1 cellular context compared by ENCODE assay signal in the genomic region with DNA sequence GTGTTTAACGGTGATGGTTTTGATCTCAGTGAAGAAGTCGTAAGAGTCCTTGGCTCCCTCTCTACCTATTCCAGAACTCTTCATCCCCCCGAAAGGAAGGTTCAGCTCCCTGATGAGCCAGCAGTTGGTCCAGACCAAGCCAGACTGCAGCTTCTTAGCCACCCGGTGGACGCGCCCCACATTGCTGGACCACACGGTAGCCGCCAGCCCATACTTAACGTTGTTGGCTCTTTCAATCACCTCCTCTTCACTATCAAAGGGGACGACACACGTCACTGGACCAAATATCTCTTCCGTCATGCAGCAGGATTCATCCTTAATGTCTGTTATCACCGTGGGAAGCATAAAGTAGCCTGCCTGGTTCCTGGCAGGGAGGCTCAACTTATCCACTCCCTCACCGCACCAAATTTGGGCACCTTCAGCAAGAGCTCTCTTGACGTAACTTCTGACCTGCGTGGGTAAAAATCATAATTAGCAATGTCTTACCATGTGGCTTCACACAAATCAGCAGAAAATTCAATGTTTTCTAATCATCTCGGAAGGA.
A peak's percentile ranks its signal among the peaks of the same experiment; 100 is the strongest.
TF ChIP-seq lines count a peak whose summit lies in the region.

No MANE protein-coding gene starts in this region.

TF ChIP-seq in GM12878, 131 proteins besides CTCF, POLR2A, EP300 and RAD21:
- TF ChIP-seq, protein P1, sequence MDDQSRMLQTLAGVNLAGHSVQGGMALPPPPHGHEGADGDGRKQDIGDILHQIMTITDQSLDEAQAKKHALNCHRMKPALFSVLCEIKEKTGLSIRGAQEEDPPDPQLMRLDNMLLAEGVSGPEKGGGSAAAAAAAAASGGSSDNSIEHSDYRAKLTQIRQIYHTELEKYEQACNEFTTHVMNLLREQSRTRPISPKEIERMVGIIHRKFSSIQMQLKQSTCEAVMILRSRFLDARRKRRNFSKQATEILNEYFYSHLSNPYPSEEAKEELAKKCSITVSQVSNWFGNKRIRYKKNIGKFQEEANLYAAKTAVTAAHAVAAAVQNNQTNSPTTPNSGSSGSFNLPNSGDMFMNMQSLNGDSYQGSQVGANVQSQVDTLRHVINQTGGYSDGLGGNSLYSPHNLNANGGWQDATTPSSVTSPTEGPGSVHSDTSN (IDR thresholded peaks at IDR 0.05; ENCODE audit: insufficient replicate concordance, low read depth, low read length): no peak
- TF ChIP-seq, protein P2, sequence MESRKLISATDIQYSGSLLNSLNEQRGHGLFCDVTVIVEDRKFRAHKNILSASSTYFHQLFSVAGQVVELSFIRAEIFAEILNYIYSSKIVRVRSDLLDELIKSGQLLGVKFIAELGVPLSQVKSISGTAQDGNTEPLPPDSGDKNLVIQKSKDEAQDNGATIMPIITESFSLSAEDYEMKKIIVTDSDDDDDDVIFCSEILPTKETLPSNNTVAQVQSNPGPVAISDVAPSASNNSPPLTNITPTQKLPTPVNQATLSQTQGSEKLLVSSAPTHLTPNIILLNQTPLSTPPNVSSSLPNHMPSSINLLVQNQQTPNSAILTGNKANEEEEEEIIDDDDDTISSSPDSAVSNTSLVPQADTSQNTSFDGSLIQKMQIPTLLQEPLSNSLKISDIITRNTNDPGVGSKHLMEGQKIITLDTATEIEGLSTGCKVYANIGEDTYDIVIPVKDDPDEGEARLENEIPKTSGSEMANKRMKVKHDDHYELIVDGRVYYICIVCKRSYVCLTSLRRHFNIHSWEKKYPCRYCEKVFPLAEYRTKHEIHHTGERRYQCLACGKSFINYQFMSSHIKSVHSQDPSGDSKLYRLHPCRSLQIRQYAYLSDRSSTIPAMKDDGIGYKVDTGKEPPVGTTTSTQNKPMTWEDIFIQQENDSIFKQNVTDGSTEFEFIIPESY (IDR thresholded peaks at IDR 0.05): peak; percentile 90
